In the genomic region with DNA sequence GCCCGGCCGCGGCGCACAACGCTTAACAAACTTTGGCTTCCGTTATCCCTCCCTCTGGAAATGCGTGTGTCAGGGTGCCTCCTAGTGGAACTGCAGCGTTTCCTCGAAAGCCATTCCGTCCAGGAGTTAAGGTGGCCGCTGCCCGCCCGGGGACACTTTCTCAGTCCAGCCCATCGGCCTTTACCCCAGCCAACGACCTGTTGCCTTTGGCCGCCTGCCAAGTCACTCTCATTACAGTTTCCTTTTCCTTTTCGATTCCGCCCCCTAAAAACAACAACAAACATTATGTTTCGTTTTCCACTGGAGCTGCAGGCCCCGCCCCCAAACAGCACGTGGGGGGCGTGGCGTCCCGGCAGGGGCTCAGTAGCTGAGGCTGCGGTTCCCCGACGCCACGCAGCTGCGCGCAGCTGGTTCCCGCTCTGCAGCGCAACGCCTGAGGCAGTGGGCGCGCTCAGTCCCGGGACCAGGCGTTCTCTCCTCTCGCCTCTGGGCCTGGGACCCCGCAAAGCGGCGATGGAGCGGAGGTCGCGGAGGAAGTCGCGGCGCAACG, we compare ENCODE assay signal across 8 cellular contexts. TPM values are rescaled to one million over a fixed set of nuclear protein-coding genes. Genes with fewer than 3 reads are reported as not detected.
DNase-seq lines count a peak whose midpoint lies in the region; ATAC-seq and TF ChIP-seq lines count a peak whose summit lies in the region.

HERC5 (plus strand) TSS at position 363 of the 550 bp plus-strand sequence; CDS start at position 514, 151 bp downstream.

- ATAC-seq in GM19397 (IDR thresholded peaks at IDR 0.05; ENCODE audit: unreplicated experiment) (peak; percentile 94), HG03565 (IDR thresholded peaks at IDR 0.05; ENCODE audit: unreplicated experiment) (peak; percentile 94), esophagus mucosa (peak; percentile 95)

- DNase-seq in CMK (ENCODE audit: low read depth), result peak; percentile 88
- peak; percentile 80 for DNase-seq in OCI-LY7 (ENCODE audit: low spot score)
- peak; percentile 83 for DNase-seq in activated T-cell treated with anti-CD3 and anti-CD28 coated beads for 48 hours (ENCODE audit: low read depth)
- DNase-seq in stimulated activated CD8-positive, alpha-beta memory T cell treated with anti-CD3 and anti-CD28 coated beads, Interleukin-4, amount 100 ng/mL, for 48 hours, result peak; percentile 88

- H3K4me2 ChIP-seq in OCI-LY7 (ENCODE audit: low read length), result peak within 1 kb of the TSS; percentile 60

- H3K4me3 ChIP-seq in OCI-LY7 (ENCODE audit: low read depth, low read length, poor library complexity, severe bottlenecking) (peak within 1 kb of the TSS; percentile 66), mucosa of stomach (ENCODE audit: low read length) (peak within 1 kb of the TSS; percentile 71)

- intact Hi-C loops in OCI-LY7 (cut with micrococcal nuclease; ENCODE audit: unreplicated experiment), result no loop called here

- H3K4me1 ChIP-seq in OCI-LY7 (ENCODE audit: insufficient read depth, low read length, poor library complexity, severe bottlenecking), result peaks cover 11% of the 10 kb centered on the region
- H3K4me1 ChIP-seq in mucosa of stomach (ENCODE audit: control insufficient read depth, insufficient read depth, low read length), result no peaks in the 10 kb centered on the region

- peak within 1 kb of the TSS; percentile 63 for H2AFZ ChIP-seq in OCI-LY7 (ENCODE audit: low read length)

- H3K79me2 ChIP-seq in OCI-LY7 (ENCODE audit: insufficient read depth, low read depth, low read length), result no peaks in the 10 kb centered on the region

- H3K9me3 ChIP-seq in OCI-LY7 (ENCODE audit: low read length), result no peaks in the 10 kb centered on the region
- no peaks in the 10 kb centered on the region for H3K9me3 ChIP-seq in mucosa of stomach (ENCODE audit: control insufficient read depth, low read length)

- BruUV-seq in OCI-LY7 (replicated peaks; lab: Mats Ljungman, UMichigan), result no TSS peak

- TF ChIP-seq CTCF in OCI-LY7 (conservative IDR thresholded peaks at IDR 0.05; ENCODE audit: low read length), result peak; percentile 44

- no peaks in the 10 kb centered on the region for H3K9me2 ChIP-seq in OCI-LY7 (ENCODE audit: insufficient read depth, low read length)

- peak within 1 kb of the TSS; percentile 43 for H3K9ac ChIP-seq in mucosa of stomach (ENCODE audit: low read length)

- no peak within 1 kb of the TSS for H3K27ac ChIP-seq in OCI-LY7 (ENCODE audit: low read depth, low read length, poor library complexity, severe bottlenecking)

- CTCF ChIA-PET in OCI-LY7 (lab: Charles Lee; ENCODE audit: unreplicated experiment), result no interaction called here

- H3K36me3 ChIP-seq in OCI-LY7 (ENCODE audit: insufficient read depth, low read length), result no peaks in the 10 kb centered on the region
- no peaks in the 10 kb centered on the region for H3K36me3 ChIP-seq in mucosa of stomach (ENCODE audit: control insufficient read depth, insufficient read depth, low read length)

- peaks cover 18% of the 10 kb centered on the region for H3K27me3 ChIP-seq in mucosa of stomach (ENCODE audit: control insufficient read depth, insufficient read depth, low read length)

- no peaks in the 10 kb centered on the region for H4K20me1 ChIP-seq in OCI-LY7 (ENCODE audit: insufficient read depth, low read length)

- POLR2A ChIA-PET in OCI-LY7 (lab: Charles Lee), result no interaction called here

RNA-seq across cellular contexts. Expression of gene HERC5, which starts in this region (rescaled TPM):
- 0.18 TPM in 1 of 2 replicates, not detected in the other for total RNA-seq in OCI-LY7 (2014; rRNA removed; shearing (Covaris generic))
- total RNA-seq in OCI-LY7 (2022), result not detected in 2 replicates
- 0.80 TPM for total RNA-seq in esophagus mucosa

Comparison
In these comparisons a context has a peak if more than half of its experiments do, and no peak if none do; other contexts are left out.
1. Peak in DNase-seq, H3K4me3 ChIP-seq and H3K4me2 ChIP-seq in OCI-LY7; RNA of the gene not detected or under 1 TPM.
2. Peak in ATAC-seq in esophagus mucosa; RNA of the gene not detected or under 1 TPM.